8 cellular contexts compared by ENCODE assay signal in the genomic region with DNA sequence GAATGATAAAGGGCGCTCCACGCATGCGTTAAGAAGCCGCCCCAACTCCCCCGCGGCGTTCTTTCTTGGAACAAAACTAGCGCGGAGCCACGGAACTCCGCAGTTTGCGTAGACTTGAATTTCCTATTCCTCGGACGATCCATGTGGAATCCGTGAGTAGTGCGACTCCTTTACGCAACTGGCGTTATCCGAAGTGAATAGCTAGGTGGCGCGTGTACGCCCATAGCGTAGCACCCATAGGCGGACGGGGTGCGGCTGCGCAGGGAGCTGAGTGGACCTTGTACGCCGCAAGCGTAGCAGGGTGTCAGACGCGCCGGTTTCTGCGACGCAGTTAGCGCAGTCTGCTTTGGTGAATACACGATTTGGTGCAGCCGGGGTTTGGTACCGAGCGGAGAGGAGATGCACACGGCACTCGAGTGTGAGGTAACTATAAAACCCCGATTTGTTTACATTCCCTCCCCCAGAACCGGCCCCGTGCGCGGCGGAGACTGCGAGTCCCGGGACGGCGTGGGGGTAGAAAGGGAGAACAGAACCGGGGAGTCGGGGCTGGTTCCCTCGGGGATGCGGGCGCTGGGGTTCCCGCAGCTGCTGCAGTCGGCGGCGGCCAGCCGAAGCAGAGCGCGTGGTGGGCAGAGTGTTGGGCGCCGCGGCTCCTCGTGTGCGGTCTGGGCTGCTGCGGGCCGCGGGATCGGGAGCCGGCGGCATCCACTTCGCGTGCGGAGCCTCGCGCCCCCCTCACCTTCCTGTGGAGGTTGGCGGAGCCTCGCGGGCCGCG. TPM values are rescaled to one million over a fixed set of nuclear protein-coding genes. Genes with fewer than 3 reads are reported as not detected.
DNase-seq lines count a peak whose midpoint lies in the region; ATAC-seq and TF ChIP-seq lines count a peak whose summit lies in the region.

SLC39A10 (plus strand) TSS at position 368 of the 775 bp plus-strand sequence. CDS start 22,817 bp downstream, outside the sequence.

- H3K27me3 ChIP-seq in thymus (ENCODE audit: control insufficient read depth, insufficient read depth): no peaks in the 10 kb centered on the region

- H3K9me3 Mint-ChIP-seq in osteocyte (ENCODE audit: unreplicated experiment): no peaks in the 10 kb centered on the region

- under 1% methylated on average over 85 of the region's 85 CpGs for WGBS in thymus

- H3K36me3 Mint-ChIP-seq in osteocyte (ENCODE audit: unreplicated experiment): no peaks in the 10 kb centered on the region

- peak; percentile 90 for DNase-seq in GM12864 (ENCODE audit: low read depth)
- peak; percentile 96 to 99 (median 97) for DNase-seq in NCI-H1417 (lab: John Stamatoyannopoulos, UW)
- peak; percentile 93 to 94 for DNase-seq in SW 1271 (lab: John Stamatoyannopoulos, UW)
- DNase-seq in activated naive CD8-positive, alpha-beta T cell treated with anti-CD3 and anti-CD28 coated beads, Interleukin-2, amount 50 U/mL, for 16 hours (ENCODE audit: low read depth, low spot score): peak; percentile 93
- DNase-seq in head of caudate nucleus: peak; percentile 96 to 99 (median 98)
- DNase-seq in osteocyte (ENCODE audit: extremely low spot score, unreplicated experiment): peak; percentile 99

- peak within 1 kb of the TSS; percentile 96 for H3K27ac Mint-ChIP-seq in osteocyte (ENCODE audit: unreplicated experiment)

- H3K36me3 ChIP-seq in thymus (ENCODE audit: control insufficient read depth, insufficient read depth): no peaks in the 10 kb centered on the region

- H3K27ac ChIP-seq in thymus (ENCODE audit: low read depth): peak within 1 kb of the TSS; percentile 98

- TF ChIP-seq CTCF in GM12864 (IDR thresholded peaks at IDR 0.05; ENCODE audit: low read depth, low read length, missing control alignments) (peak; percentile 11), osteocyte (IDR thresholded peaks at IDR 0.05) (no peak)

- peak within 1 kb of the TSS; percentile 90 for H3K4me3 Mint-ChIP-seq in osteocyte (ENCODE audit: unreplicated experiment)

- peak within 1 kb of the TSS; percentile 79 for H3K4me3 ChIP-seq in GM12864 (ENCODE audit: low read depth, low read length)
- peak within 1 kb of the TSS; percentile 95 for H3K4me3 ChIP-seq in thymus (ENCODE audit: low read length)

- peaks cover 43% of the 10 kb centered on the region for H3K4me1 Mint-ChIP-seq in osteocyte (ENCODE audit: unreplicated experiment)

- no peaks in the 10 kb centered on the region for H3K4me1 ChIP-seq in thymus (ENCODE audit: control insufficient read depth, insufficient read depth, low read length)

- no peaks in the 10 kb centered on the region for H3K27me3 Mint-ChIP-seq in osteocyte (ENCODE audit: unreplicated experiment)

- no peaks in the 10 kb centered on the region for H3K9me3 ChIP-seq in thymus (ENCODE audit: control insufficient read depth)

- intact Hi-C loops in head of caudate nucleus (cut with DNase I): loop anchor here (10.0 kb wide), 1 partner anchor 82 kb away; no protein-coding TSS in a partner anchor

- peak; percentile 76 for ATAC-seq in HG02759 (IDR thresholded peaks at IDR 0.05; ENCODE audit: unreplicated experiment)

RNA-seq across cellular contexts. Expression of gene SLC39A10, which starts in this region (rescaled TPM):
- 37.4 and 40.0 TPM in 2 replicates for total RNA-seq in osteocyte
- 11.4 TPM for polyA plus RNA-seq in thymus

Comparison
In these comparisons a context has a peak if more than half of its experiments do, and no peak if none do; other contexts are left out.
1. Peak in every context shown above with its lines: DNase-seq, ATAC-seq, H3K4me3 ChIP-seq and H3K27ac ChIP-seq.